Comparison of ENCODE assay signal across 8 cellular contexts in genomic region chr11:7353100-7353499, GRCh38.
DNase-seq lines count a peak whose midpoint lies in the region; ATAC-seq lines count a peak whose summit lies in the region.

No MANE protein-coding gene starts in this region.

- DNase-seq in NCI-H1105 treated with DMSO at 0.1 percent for 48 hours (lab: John Stamatoyannopoulos, UW) (peak; percentile 13), NCI-H1105 (lab: John Stamatoyannopoulos, UW) (no peak), OCI-M1 (lab: John Stamatoyannopoulos, UW) (peak; percentile 54), fibroblast of the conjunctiva (ENCODE audit: low read depth) (peak; percentile 4), NCI-H1092 treated with DMSO at 0.1 percent for 48 hours (lab: John Stamatoyannopoulos, UW) (no peak)

- ATAC-seq in GM21619 (IDR thresholded peaks at IDR 0.05; ENCODE audit: unreplicated experiment): peak; percentile 58
- ATAC-seq in GM21423 (IDR thresholded peaks at IDR 0.05; ENCODE audit: unreplicated experiment): no peak
- no peak for ATAC-seq in HG03469 (IDR thresholded peaks at IDR 0.05; ENCODE audit: unreplicated experiment)

Comparison
In these comparisons a context has a peak if more than half of its experiments do, and no peak if none do; other contexts are left out.
1. DNase-seq: peak in NCI-H1105 treated with DMSO at 0.1 percent for 48 hours (single experiment), OCI-M1 (single experiment) and fibroblast of the conjunctiva (single experiment); none in NCI-H1105 (single experiment) and NCI-H1092 treated with DMSO at 0.1 percent for 48 hours (single experiment).